1 cellular context compared by ENCODE assay signal in the genomic region with DNA sequence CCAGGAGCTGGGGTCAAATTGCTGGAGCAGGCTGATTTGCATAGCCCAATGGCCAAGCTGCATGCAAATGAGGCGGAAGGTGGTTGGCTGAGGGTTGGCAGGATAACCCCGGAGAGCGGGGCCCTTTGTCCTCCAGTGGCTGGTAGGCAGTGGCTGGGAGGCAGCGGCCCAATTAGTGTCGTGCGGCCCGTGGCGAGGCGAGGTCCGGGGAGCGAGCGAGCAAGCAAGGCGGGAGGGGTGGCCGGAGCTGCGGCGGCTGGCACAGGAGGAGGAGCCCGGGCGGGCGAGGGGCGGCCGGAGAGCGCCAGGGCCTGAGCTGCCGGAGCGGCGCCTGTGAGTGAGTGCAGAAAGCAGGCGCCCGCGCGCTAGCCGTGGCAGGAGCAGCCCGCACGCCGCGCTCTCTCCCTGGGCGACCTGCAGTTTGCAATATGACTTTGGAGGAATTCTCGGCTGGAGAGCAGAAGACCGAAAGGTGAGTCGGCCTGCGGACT.
TF ChIP-seq lines count a peak whose summit lies in the region.

A gene with protein sequence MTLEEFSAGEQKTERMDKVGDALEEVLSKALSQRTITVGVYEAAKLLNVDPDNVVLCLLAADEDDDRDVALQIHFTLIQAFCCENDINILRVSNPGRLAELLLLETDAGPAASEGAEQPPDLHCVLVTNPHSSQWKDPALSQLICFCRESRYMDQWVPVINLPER (plus strand): TSS at position 135 of the 491 bp plus-strand sequence. CDS start 294 bp downstream, at position 429.

TF ChIP-seq in K562, 482 proteins besides CTCF, POLR2A, EP300 and RAD21 (continued from another document and continues in another):
- TF ChIP-seq ZNF407 (IDR thresholded peaks at IDR 0.05; ENCODE audit: low read depth) (no peak), CBX3 (IDR thresholded peaks at IDR 0.05; ENCODE audit: borderline replicate concordance in 1 of 2, low read length in 2 of 2) (0 out of 3 replicates have a peak, but pooled peaks of 1 of the 2 experiments have one; percentile 44), HDAC1 (IDR thresholded peaks at IDR 0.05) (peak in 1 of 2 experiments; percentile 52; a peak in 2 of 4 replicates), TCF7L2 (IDR thresholded peaks at IDR 0.05; ENCODE audit: low read depth, low read length) (no peak), MTA1 (IDR thresholded peaks at IDR 0.05; ENCODE audit: borderline replicate concordance) (no peak), E2F3 (CRISPR knock-in tag; IDR thresholded peaks at IDR 0.05) (no peak), KLF16 (IDR thresholded peaks at IDR 0.05) (no peak), DDX20 (tag; IDR thresholded peaks at IDR 0.05; ENCODE audit: low read depth) (no peak), GABPB1 (CRISPR knock-in tag; IDR thresholded peaks at IDR 0.05) (peak; percentile 71), SRF (CRISPR knock-in tag; IDR thresholded peaks at IDR 0.05) (peak; percentile 52 to 58; a peak in 2 of 4 replicates), YBX1 (IDR thresholded peaks at IDR 0.05) (no peak), ILF3 (IDR thresholded peaks at IDR 0.05; ENCODE audit: borderline replicate concordance) (peak; percentile 84; the same call in 1 of the 2 replicates), SMARCA4 (IDR thresholded peaks at IDR 0.05) (no peak), ZNF121 (CRISPR knock-in tag; conservative IDR thresholded peaks at IDR 0.05) (no peak), SMAD1 (IDR thresholded peaks at IDR 0.05; ENCODE audit: low read depth, low read length, partially characterized antibody) (peak; percentile 96), ZNF561 (CRISPR knock-in tag; conservative IDR thresholded peaks at IDR 0.05) (no peak), GTF2B (IDR thresholded peaks at IDR 0.05; ENCODE audit: extremely low read depth, insufficient read length) (peak; percentile 64), NFE2 (IDR thresholded peaks at IDR 0.05; ENCODE audit: low read depth) (no peak), HNRNPL (IDR thresholded peaks at IDR 0.05; ENCODE audit: low read depth, low read length) (peak; percentile 99), ZKSCAN1 (IDR thresholded peaks at IDR 0.05; ENCODE audit: low read depth, low read length) (0 out of 2 replicates have a peak, but pooled peaks have one; percentile 27), KLF13 (tag; IDR thresholded peaks at IDR 0.05; ENCODE audit: borderline replicate concordance, low read depth) (no peak), CHAMP1 (IDR thresholded peaks at IDR 0.05) (no peak), ESRRA (IDR thresholded peaks at IDR 0.05; ENCODE audit: borderline replicate concordance, low read depth) (peak; percentile 63), MCM2 (IDR thresholded peaks at IDR 0.05; ENCODE audit: low read depth) (no peak), HMBOX1 (IDR thresholded peaks at IDR 0.05) (no peak), FUS (optimal IDR thresholded peaks at IDR 0.05; ENCODE audit: low read depth, low read length) (peak; percentile 39), DPF2 (IDR thresholded peaks at IDR 0.05) (no peak), ZNF175 (CRISPR knock-in tag; IDR thresholded peaks at IDR 0.05; ENCODE audit: low read depth) (no peak)
- TF ChIP-seq, protein P1, sequence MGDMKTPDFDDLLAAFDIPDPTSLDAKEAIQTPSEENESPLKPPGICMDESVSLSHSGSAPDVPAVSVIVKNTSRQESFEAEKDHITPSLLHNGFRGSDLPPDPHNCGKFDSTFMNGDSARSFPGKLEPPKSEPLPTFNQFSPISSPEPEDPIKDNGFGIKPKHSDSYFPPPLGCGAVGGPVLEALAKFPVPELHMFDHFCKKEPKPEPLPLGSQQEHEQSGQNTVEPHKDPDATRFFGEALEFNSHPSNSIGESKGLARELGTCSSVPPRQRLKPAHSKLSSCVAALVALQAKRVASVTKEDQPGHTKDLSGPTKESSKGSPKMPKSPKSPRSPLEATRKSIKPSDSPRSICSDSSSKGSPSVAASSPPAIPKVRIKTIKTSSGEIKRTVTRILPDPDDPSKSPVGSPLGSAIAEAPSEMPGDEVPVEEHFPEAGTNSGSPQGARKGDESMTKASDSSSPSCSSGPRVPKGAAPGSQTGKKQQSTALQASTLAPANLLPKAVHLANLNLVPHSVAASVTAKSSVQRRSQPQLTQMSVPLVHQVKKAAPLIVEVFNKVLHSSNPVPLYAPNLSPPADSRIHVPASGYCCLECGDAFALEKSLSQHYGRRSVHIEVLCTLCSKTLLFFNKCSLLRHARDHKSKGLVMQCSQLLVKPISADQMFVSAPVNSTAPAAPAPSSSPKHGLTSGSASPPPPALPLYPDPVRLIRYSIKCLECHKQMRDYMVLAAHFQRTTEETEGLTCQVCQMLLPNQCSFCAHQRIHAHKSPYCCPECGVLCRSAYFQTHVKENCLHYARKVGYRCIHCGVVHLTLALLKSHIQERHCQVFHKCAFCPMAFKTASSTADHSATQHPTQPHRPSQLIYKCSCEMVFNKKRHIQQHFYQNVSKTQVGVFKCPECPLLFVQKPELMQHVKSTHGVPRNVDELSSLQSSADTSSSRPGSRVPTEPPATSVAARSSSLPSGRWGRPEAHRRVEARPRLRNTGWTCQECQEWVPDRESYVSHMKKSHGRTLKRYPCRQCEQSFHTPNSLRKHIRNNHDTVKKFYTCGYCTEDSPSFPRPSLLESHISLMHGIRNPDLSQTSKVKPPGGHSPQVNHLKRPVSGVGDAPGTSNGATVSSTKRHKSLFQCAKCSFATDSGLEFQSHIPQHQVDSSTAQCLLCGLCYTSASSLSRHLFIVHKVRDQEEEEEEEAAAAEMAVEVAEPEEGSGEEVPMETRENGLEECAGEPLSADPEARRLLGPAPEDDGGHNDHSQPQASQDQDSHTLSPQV (IDR thresholded peaks at IDR 0.05), result no peak
- TF ChIP-seq, protein P2, sequence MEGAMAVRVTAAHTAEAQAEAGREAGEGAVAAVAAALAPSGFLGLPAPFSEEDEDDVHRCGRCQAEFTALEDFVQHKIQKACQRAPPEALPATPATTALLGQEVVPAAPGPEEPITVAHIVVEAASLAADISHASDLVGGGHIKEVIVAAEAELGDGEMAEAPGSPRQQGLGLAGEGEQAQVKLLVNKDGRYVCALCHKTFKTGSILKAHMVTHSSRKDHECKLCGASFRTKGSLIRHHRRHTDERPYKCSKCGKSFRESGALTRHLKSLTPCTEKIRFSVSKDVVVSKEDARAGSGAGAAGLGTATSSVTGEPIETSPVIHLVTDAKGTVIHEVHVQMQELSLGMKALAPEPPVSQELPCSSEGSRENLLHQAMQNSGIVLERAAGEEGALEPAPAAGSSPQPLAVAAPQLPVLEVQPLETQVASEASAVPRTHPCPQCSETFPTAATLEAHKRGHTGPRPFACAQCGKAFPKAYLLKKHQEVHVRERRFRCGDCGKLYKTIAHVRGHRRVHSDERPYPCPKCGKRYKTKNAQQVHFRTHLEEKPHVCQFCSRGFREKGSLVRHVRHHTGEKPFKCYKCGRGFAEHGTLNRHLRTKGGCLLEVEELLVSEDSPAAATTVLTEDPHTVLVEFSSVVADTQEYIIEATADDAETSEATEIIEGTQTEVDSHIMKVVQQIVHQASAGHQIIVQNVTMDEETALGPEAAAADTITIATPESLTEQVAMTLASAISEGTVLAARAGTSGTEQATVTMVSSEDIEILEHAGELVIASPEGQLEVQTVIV (CRISPR knock-in tag; IDR thresholded peaks at IDR 0.05; ENCODE audit: borderline replicate concordance), result no peak
- TF ChIP-seq, protein P3, sequence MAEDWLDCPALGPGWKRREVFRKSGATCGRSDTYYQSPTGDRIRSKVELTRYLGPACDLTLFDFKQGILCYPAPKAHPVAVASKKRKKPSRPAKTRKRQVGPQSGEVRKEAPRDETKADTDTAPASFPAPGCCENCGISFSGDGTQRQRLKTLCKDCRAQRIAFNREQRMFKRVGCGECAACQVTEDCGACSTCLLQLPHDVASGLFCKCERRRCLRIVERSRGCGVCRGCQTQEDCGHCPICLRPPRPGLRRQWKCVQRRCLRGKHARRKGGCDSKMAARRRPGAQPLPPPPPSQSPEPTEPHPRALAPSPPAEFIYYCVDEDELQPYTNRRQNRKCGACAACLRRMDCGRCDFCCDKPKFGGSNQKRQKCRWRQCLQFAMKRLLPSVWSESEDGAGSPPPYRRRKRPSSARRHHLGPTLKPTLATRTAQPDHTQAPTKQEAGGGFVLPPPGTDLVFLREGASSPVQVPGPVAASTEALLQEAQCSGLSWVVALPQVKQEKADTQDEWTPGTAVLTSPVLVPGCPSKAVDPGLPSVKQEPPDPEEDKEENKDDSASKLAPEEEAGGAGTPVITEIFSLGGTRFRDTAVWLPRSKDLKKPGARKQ (CRISPR knock-in tag; IDR thresholded peaks at IDR 0.05), result no peak
